In genomic region chr15:67138946-67139855, GRCh38 we compare ENCODE assay signal across 11 cellular contexts.
A peak's percentile ranks its signal among the peaks of the same experiment; 100 is the strongest.
DNase-seq lines count a peak whose midpoint lies in the region; ATAC-seq and TF ChIP-seq lines count a peak whose summit lies in the region.
"Had no signal": no experiment of that assay in that cellular context is flagged by ENCODE, and none has a peak within 500 bp of the region (broad histone marks: within the 10 kb centered on the region; RNA-seq: fewer than 3 reads in every experiment).

No MANE protein-coding gene starts in this region.

- H3K4me1 ChIP-seq in thymus (ENCODE audit: control insufficient read depth, insufficient read depth, low read length) = peaks cover 14% of the 10 kb centered on the region

- WGBS in thymus = 92% methylated on average over 11 of the region's 11 CpGs

- H3K36me3 ChIP-seq in thymus (ENCODE audit: control insufficient read depth, insufficient read depth) = no peaks in the 10 kb centered on the region

- H3K27me3 ChIP-seq in thymus (ENCODE audit: control insufficient read depth, insufficient read depth) = no peaks in the 10 kb centered on the region

- H3K4me3 ChIP-seq in thymus (ENCODE audit: low read length) = no peak overlapping the region

- H3K9me3 ChIP-seq in thymus (ENCODE audit: control insufficient read depth) = no peaks in the 10 kb centered on the region

- peak overlapping the region; percentile 58 for H3K27ac ChIP-seq in thymus (ENCODE audit: low read depth)

- peaks cover 0 to 3% of the 10 kb centered on the region in 2 donors for H3K36me3 Mint-ChIP-seq in activated T-cell treated with anti-CD3 and anti-CD28 coated beads, Interleukin-2, amount 50 U/mL, for 72 hours (ENCODE audit: insufficient read depth in 2 of 2)
- H3K36me3 Mint-ChIP-seq in brain (no peaks in the 10 kb centered on the region), mesothelial cell of epicardium (no peaks in the 10 kb centered on the region)

- H3K27me3 Mint-ChIP-seq in activated T-cell treated with anti-CD3 and anti-CD28 coated beads, Interleukin-2, amount 50 U/mL, for 72 hours (ENCODE audit: low read depth) = no peaks in the 10 kb centered on the region
- peaks cover 4% of the 10 kb centered on the region for H3K27me3 Mint-ChIP-seq in brain
- H3K27me3 Mint-ChIP-seq in mesothelial cell of epicardium (ENCODE audit: low read depth) = no peaks in the 10 kb centered on the region
- H3K27me3 Mint-ChIP-seq: T-cell had no signal

- peak overlapping the region; percentile 62 for H3K27ac Mint-ChIP-seq in activated T-cell treated with anti-CD3 and anti-CD28 coated beads, Interleukin-2, amount 50 U/mL, for 72 hours
- H3K27ac Mint-ChIP-seq in brain = peak overlapping the region in 4 of 5 experiments; percentile 60 to 89 (median 83)
- H3K27ac Mint-ChIP-seq in mesothelial cell of epicardium = peak overlapping the region; percentile 91

- peak overlapping the region in 1 of 2 donors; percentile 35 for H3K4me3 Mint-ChIP-seq in activated T-cell treated with anti-CD3 and anti-CD28 coated beads, Interleukin-2, amount 50 U/mL, for 72 hours
- H3K4me3 Mint-ChIP-seq in brain (peak overlapping the region; percentile 6 to 57 (median 44)), mesothelial cell of epicardium (peak overlapping the region; percentile 16)
- H3K4me3 Mint-ChIP-seq: neural crest cell, T-cell had no signal

- no peak for ATAC-seq in activated T-cell treated with anti-CD3 and anti-CD28 coated beads, Interleukin-2, amount 50 U/mL, for 72 hours (replicated peaks in 1 of 2)
- ATAC-seq in GM19452 (IDR thresholded peaks at IDR 0.05; ENCODE audit: unreplicated experiment) = no peak
- ATAC-seq: T-cell had no signal

- H3K4me1 Mint-ChIP-seq in activated T-cell treated with anti-CD3 and anti-CD28 coated beads, Interleukin-2, amount 50 U/mL, for 72 hours (ENCODE audit: low read depth) = peaks cover 82% of the 10 kb centered on the region
- peaks cover 93% of the 10 kb centered on the region for H3K4me1 Mint-ChIP-seq in brain
- H3K4me1 Mint-ChIP-seq in mesothelial cell of epicardium = peaks cover 89% of the 10 kb centered on the region

- TF ChIP-seq CTCF in brain (conservative IDR thresholded peaks at IDR 0.05) (no peak), mesothelial cell of epicardium (IDR thresholded peaks at IDR 0.05; ENCODE audit: unreplicated experiment) (no peak)

- DNase-seq in activated T-cell treated with anti-CD3 and anti-CD28 coated beads, Interleukin-2, amount 50 U/mL, for 72 hours = no peak
- DNase-seq in activated T-cell treated with anti-CD3 and anti-CD28 coated beads, Interleukin-2, amount 50 U/mL, for 1 hour = no peak
- no peak for DNase-seq in mesothelial cell of epicardium (ENCODE audit: low spot score in 2 of 2, unreplicated experiment in 2 of 2)
- DNase-seq in activated effector memory CD4-positive, alpha-beta T cell treated with anti-CD3 and anti-CD28 coated beads, Interleukin-2, amount 50 U/mL, for 16 hours = no peak
- DNase-seq in retina = no peak
- DNase-seq: NCI-H1930, T-cell had no signal

- H3K9me3 Mint-ChIP-seq in activated T-cell treated with anti-CD3 and anti-CD28 coated beads, Interleukin-2, amount 50 U/mL, for 72 hours = no peaks in the 10 kb centered on the region
- H3K9me3 Mint-ChIP-seq in brain = no peaks in the 10 kb centered on the region
- H3K9me3 Mint-ChIP-seq in mesothelial cell of epicardium = no peaks in the 10 kb centered on the region
- H3K9me3 Mint-ChIP-seq: neural crest cell, T-cell had no signal
